1 cellular context compared by ENCODE assay signal in the genomic region with DNA sequence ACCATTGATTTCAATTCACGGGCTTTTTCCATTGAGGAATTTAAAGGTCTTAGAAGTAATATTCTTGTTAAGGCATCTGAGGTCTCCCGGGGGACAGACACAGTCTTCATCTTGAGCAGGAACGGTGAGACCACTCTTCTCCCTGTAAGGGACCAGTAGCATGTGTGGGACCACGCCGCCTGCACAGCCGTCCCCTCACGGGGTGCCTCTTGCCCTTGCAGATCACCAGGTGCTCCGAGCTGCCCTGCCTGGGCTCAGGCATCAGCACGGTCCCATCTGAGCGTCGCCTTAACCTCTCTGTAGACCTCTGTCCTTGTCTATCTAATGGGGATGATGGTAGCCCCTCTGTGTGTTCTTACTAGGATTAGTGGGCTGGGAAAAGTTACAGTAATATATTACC.
TF ChIP-seq lines count a peak whose summit lies in the region.

No MANE protein-coding gene starts in this region.

TF ChIP-seq in GM23338, 12 proteins besides CTCF, POLR2A, EP300 and RAD21 (continued from another document):
- TF ChIP-seq, protein P1, sequence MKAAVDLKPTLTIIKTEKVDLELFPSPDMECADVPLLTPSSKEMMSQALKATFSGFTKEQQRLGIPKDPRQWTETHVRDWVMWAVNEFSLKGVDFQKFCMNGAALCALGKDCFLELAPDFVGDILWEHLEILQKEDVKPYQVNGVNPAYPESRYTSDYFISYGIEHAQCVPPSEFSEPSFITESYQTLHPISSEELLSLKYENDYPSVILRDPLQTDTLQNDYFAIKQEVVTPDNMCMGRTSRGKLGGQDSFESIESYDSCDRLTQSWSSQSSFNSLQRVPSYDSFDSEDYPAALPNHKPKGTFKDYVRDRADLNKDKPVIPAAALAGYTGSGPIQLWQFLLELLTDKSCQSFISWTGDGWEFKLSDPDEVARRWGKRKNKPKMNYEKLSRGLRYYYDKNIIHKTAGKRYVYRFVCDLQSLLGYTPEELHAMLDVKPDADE (IDR thresholded peaks at IDR 0.05): no peak
- TF ChIP-seq, protein P2, sequence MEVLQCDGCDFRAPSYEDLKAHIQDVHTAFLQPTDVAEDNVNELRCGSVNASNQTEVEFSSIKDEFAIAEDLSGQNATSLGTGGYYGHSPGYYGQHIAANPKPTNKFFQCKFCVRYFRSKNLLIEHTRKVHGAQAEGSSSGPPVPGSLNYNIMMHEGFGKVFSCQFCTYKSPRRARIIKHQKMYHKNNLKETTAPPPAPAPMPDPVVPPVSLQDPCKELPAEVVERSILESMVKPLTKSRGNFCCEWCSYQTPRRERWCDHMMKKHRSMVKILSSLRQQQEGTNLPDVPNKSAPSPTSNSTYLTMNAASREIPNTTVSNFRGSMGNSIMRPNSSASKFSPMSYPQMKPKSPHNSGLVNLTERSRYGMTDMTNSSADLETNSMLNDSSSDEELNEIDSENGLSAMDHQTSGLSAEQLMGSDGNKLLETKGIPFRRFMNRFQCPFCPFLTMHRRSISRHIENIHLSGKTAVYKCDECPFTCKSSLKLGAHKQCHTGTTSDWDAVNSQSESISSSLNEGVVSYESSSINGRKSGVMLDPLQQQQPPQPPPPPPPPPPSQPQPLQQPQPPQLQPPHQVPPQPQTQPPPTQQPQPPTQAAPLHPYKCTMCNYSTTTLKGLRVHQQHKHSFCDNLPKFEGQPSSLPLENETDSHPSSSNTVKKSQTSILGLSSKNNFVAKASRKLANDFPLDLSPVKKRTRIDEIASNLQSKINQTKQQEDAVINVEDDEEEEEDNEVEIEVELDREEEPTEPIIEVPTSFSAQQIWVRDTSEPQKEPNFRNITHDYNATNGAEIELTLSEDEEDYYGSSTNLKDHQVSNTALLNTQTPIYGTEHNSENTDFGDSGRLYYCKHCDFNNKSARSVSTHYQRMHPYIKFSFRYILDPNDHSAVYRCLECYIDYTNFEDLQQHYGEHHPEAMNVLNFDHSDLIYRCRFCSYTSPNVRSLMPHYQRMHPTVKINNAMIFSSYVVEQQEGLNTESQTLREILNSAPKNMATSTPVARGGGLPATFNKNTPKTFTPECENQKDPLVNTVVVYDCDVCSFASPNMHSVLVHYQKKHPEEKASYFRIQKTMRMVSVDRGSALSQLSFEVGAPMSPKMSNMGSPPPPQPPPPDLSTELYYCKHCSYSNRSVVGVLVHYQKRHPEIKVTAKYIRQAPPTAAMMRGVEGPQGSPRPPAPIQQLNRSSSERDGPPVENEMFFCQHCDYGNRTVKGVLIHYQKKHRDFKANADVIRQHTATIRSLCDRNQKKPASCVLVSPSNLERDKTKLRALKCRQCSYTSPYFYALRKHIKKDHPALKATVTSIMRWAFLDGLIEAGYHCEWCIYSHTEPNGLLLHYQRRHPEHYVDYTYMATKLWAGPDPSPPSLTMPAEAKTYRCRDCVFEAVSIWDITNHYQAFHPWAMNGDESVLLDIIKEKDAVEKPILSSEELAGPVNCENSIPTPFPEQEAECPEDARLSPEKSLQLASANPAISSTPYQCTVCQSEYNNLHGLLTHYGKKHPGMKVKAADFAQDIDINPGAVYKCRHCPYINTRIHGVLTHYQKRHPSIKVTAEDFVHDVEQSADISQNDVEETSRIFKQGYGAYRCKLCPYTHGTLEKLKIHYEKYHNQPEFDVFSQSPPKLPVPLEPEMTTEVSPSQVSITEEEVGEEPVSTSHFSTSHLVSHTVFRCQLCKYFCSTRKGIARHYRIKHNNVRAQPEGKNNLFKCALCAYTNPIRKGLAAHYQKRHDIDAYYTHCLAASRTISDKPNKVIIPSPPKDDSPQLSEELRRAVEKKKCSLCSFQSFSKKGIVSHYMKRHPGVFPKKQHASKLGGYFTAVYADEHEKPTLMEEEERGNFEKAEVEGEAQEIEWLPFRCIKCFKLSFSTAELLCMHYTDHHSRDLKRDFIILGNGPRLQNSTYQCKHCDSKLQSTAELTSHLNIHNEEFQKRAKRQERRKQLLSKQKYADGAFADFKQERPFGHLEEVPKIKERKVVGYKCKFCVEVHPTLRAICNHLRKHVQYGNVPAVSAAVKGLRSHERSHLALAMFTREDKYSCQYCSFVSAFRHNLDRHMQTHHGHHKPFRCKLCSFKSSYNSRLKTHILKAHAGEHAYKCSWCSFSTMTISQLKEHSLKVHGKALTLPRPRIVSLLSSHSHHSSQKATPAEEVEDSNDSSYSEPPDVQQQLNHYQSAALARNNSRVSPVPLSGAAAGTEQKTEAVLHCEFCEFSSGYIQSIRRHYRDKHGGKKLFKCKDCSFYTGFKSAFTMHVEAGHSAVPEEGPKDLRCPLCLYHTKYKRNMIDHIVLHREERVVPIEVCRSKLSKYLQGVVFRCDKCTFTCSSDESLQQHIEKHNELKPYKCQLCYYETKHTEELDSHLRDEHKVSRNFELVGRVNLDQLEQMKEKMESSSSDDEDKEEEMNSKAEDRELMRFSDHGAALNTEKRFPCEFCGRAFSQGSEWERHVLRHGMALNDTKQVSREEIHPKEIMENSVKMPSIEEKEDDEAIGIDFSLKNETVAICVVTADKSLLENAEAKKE (CRISPR knock-in tag; IDR thresholded peaks at IDR 0.05): no peak
- TF ChIP-seq POLR2AphosphoS5 (IDR thresholded peaks at IDR 0.05; ENCODE audit: low read depth): no peak
- no peak for TF ChIP-seq CREB1 (CRISPR knock-in tag; IDR thresholded peaks at IDR 0.05; ENCODE audit: low read depth)
- no peak for TF ChIP-seq JUNB (IDR thresholded peaks at IDR 0.05; ENCODE audit: unreplicated experiment)
- no peak for TF ChIP-seq ZNF331 (CRISPR knock-in tag; IDR thresholded peaks at IDR 0.05; ENCODE audit: low read depth)
- no peak for TF ChIP-seq STAT1 (IDR thresholded peaks at IDR 0.05; ENCODE audit: unreplicated experiment)
